Comparison of ENCODE assay signal across 8 cellular contexts in genomic region chr15:95291878-95292472, GRCh38.
A peak's percentile ranks its signal among the peaks of the same experiment; 100 is the strongest.
DNase-seq lines count a peak whose midpoint lies in the region; ATAC-seq and TF ChIP-seq lines count a peak whose summit lies in the region.

No MANE protein-coding gene starts in this region.

- H3K9ac ChIP-seq in DND-41 (ENCODE audit: low read depth, low read length), result no peak overlapping the region
- H3K9ac ChIP-seq in OCI-LY1 (ENCODE audit: low read length), result no peak overlapping the region

- no peak overlapping the region for H2AFZ ChIP-seq in DND-41 (ENCODE audit: low read depth, low read length)
- H2AFZ ChIP-seq in OCI-LY1 (ENCODE audit: low read length), result no peak overlapping the region

- peaks cover 22% of the 10 kb centered on the region for H3K27me3 ChIP-seq in DND-41 (ENCODE audit: insufficient read depth, low read length, poor library complexity)
- no peaks in the 10 kb centered on the region for H3K27me3 ChIP-seq in HAP-1 (ENCODE audit: low read depth)
- no peaks in the 10 kb centered on the region for H3K27me3 ChIP-seq in OCI-LY1 (ENCODE audit: insufficient read depth, low read length)

- H3F3A ChIP-seq in OCI-LY1 (ENCODE audit: insufficient read depth, low read length), result no peaks in the 10 kb centered on the region

- ATAC-seq in DND-41 (ENCODE audit: insufficient read depth, low read depth) (0 out of 3 replicates have a peak, but pooled peaks have one; percentile 52), GM19467 (IDR thresholded peaks at IDR 0.05; ENCODE audit: unreplicated experiment) (no peak)

- H3K9me3 ChIP-seq in DND-41 (ENCODE audit: insufficient read depth, low read length, severe bottlenecking), result no peaks in the 10 kb centered on the region
- no peaks in the 10 kb centered on the region for H3K9me3 ChIP-seq in HAP-1
- H3K9me3 ChIP-seq in OCI-LY1 (ENCODE audit: low read length), result no peaks in the 10 kb centered on the region

- TF ChIP-seq CTCF in DND-41 (IDR thresholded peaks at IDR 0.05; ENCODE audit: borderline replicate concordance, extremely low read depth, low read length, poor library complexity, severe bottlenecking) (peak; percentile 73), OCI-LY1 (IDR thresholded peaks at IDR 0.05; ENCODE audit: low read length) (peak; percentile 77)

- in situ Hi-C loops in HAP-1 (cut with MboI; ENCODE audit: low sequenced_read_pairs), result no loop called here

- H4K20me1 ChIP-seq in DND-41 (ENCODE audit: insufficient read depth, low read length) (no peaks in the 10 kb centered on the region), OCI-LY1 (ENCODE audit: insufficient read depth, low read length) (no peaks in the 10 kb centered on the region)

- H3K4me1 ChIP-seq in DND-41 (ENCODE audit: insufficient read depth, low read length) (no peaks in the 10 kb centered on the region), HAP-1 (no peaks in the 10 kb centered on the region), OCI-LY1 (ENCODE audit: insufficient read depth, low read length, severe bottlenecking) (no peaks in the 10 kb centered on the region)

- H3K9me2 ChIP-seq in OCI-LY1 (ENCODE audit: low read depth, low read length), result no peaks in the 10 kb centered on the region

- H3K36me3 ChIP-seq in DND-41 (ENCODE audit: insufficient read depth, low read length) (no peaks in the 10 kb centered on the region), HAP-1 (replicated peaks) (no peaks in the 10 kb centered on the region), OCI-LY1 (ENCODE audit: insufficient read depth, low read length) (no peaks in the 10 kb centered on the region)

- H3K4me2 ChIP-seq in DND-41 (ENCODE audit: insufficient read depth, low read length), result no peak overlapping the region
- H3K4me2 ChIP-seq in OCI-LY1 (ENCODE audit: low read length), result no peak overlapping the region

- H3K79me2 ChIP-seq in DND-41 (ENCODE audit: insufficient read depth, low read length), result no peaks in the 10 kb centered on the region
- H3K79me2 ChIP-seq in OCI-LY1 (ENCODE audit: insufficient read depth, low read length), result no peaks in the 10 kb centered on the region

- DNase-seq in DND-41, result no peak
- peak; percentile 24 to 30 for DNase-seq in HAP-1 (ENCODE audit: low spot score in 2 of 2)
- peak; percentile 36 for DNase-seq in fibroblast of gingiva (ENCODE audit: low read depth)
- peak; percentile 47 for DNase-seq in renal cortical epithelial cell (ENCODE audit: low read depth)
- DNase-seq in ecto neural progenitor cell (ENCODE audit: low spot score), result no peak
- no peak for DNase-seq in stimulated activated CD4-positive, alpha-beta T cell treated with anti-CD3 and anti-CD28 coated beads, Interleukin-2, amount 100 ng/mL, for 48 hours

- H3K4me3 ChIP-seq in DND-41 (ENCODE audit: low read depth in 1 of 2, low read length in 2 of 2), result no peak overlapping the region
- H3K4me3 ChIP-seq in HAP-1, result no peak overlapping the region
- H3K4me3 ChIP-seq in OCI-LY1 (ENCODE audit: low read depth, low read length, poor library complexity, severe bottlenecking), result no peak overlapping the region

- H3K27ac ChIP-seq in DND-41 (ENCODE audit: low read length) (no peak overlapping the region), OCI-LY1 (ENCODE audit: low read depth, low read length, poor library complexity, severe bottlenecking) (no peak overlapping the region)

Comparison
In these comparisons a context has a peak if more than half of its experiments do, and no peak if none do; other contexts are left out.
1. DNase-seq: peak in HAP-1 (2 of 2), fibroblast of gingiva (single experiment) and renal cortical epithelial cell (single experiment); none in DND-41 (single experiment), ecto neural progenitor cell (single experiment) and stimulated activated CD4-positive, alpha-beta T cell treated with anti-CD3 and anti-CD28 coated beads, Interleukin-2, amount 100 ng/mL, for 48 hours (0 of 2).